In the genomic region with DNA sequence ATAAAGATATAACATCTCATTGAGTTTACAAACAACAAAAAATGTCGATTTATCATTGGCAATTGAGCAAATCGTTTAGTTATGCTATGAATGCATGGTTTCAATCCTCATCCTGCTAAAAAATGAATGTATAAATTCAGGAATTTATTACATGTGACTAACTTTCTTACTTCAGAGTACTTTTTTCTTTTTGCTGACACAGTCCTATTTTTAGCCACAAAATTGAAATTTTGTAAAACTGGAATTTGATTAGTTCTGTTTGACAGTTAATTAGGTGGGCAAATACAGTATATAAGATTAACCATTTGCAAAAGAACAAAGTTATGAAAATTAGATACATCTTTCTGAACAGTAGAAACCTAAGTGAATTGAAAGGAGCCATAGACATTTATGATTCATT, we compare ENCODE assay signal across 35 cellular contexts.
"Had no signal": no experiment of that assay in that cellular context is flagged by ENCODE, and none has a peak within 500 bp of the region (broad histone marks: within the 10 kb centered on the region; RNA-seq: fewer than 3 reads in every experiment).

No MANE protein-coding gene starts in this region.

- H3K36me3 ChIP-seq: MG63 had no signal

- H3K4me3 ChIP-seq: MG63 had no signal

- H3K27me3 ChIP-seq: MG63 had no signal

- DNase-seq: Kasumi-1, MG63, MM.1S, MV-4-11, NCI-H1048, NCI-H1092, NCI-H1092 treated with DMSO at 0.1 percent for 48 hours, NCI-H1105, NCI-H1105 treated with DMSO at 0.1 percent for 48 hours, NCI-H1417, NCI-H1417 treated with DMSO at 0.1 percent for 48 hours, NCI-H1436, NCI-H1436 treated with DMSO at 0.1 percent for 48 hours, NCI-H146, NCI-H1694, NCI-H1694 treated with DMSO at 0.1 percent for 48 hours, NCI-H187, NCI-H187 treated with DMSO at 0.1 percent for 48 hours, NCI-H1930, NCI-H2029, NCI-H2029 treated with DMSO at 0.1 percent for 48 hours, NCI-H2081, NCI-H2081 treated with DMSO at 0.1 percent for 48 hours, NCI-H2107, NCI-H2171, NCI-H2171 treated with DMSO at 0.1 percent for 48 hours, NCI-H2227 treated with DMSO at 0.1 percent for 48 hours, NCI-H226, NCI-H345, NCI-H446, NCI-H446 treated with DMSO at 0.1 percent for 48 hours, NCI-H510A, NCI-H510A treated with DMSO at 0.1 percent for 48 hours, NCI-H524, NCI-H524 treated with DMSO at 0.1 percent for 48 hours had no signal

- H3K9me3 ChIP-seq: MG63 had no signal
